ENCODE assay signal across 8 cellular contexts in genomic region chr2:193963472-193964119, GRCh38.
A peak's percentile ranks its signal among the peaks of the same experiment; 100 is the strongest.
DNase-seq lines count a peak whose midpoint lies in the region; TF ChIP-seq lines count a peak whose summit lies in the region.

No MANE protein-coding gene starts in this region.

- intact Hi-C loops in Calu3 (cut with micrococcal nuclease; ENCODE audit: unreplicated experiment), result loop anchor here (1.0 kb wide), 1 partner anchor 268 kb away; no protein-coding TSS in a partner anchor

- no peaks in the 10 kb centered on the region for H3K27me3 Mint-ChIP-seq in Calu3 (ENCODE audit: unreplicated experiment)

- H3K4me1 Mint-ChIP-seq in Calu3 (ENCODE audit: low read depth, unreplicated experiment), result peaks cover 22% of the 10 kb centered on the region

- in situ Hi-C loops in astrocyte of the spinal cord (cut with HindIII; ENCODE audit: low sequenced_read_pairs), result no loop called here

- H3K4me3 Mint-ChIP-seq in Calu3 (ENCODE audit: low read depth, unreplicated experiment), result no peak overlapping the region

- peak; percentile 62 for DNase-seq in Calu3
- peak; percentile 3 for DNase-seq in GM20000 (ENCODE audit: low spot score)
- DNase-seq in LHCN-M2 (ENCODE audit: low read depth), result peak; percentile 45
- peak; percentile 71 for DNase-seq in astrocyte of the spinal cord (ENCODE audit: low read depth, low spot score)
- peak; percentile 65 for DNase-seq in pons (ENCODE audit: low spot score)
- DNase-seq in activated effector memory CD4-positive, alpha-beta T cell treated with anti-CD3 and anti-CD28 coated beads, Interleukin-2, amount 50 U/mL, for 16 hours, result no peak
- DNase-seq in activated CD8-positive, alpha-beta memory T cell treated with anti-CD3 and anti-CD28 coated beads for 24 hours, result no peak
- DNase-seq in NCI-H1105 treated with DMSO at 0.1 percent for 48 hours (lab: John Stamatoyannopoulos, UW), result no peak

- BruUV-seq in Calu3 (replicated peaks; lab: Mats Ljungman, UMichigan), result no TSS peak

- TF ChIP-seq CTCF in Calu3 (IDR thresholded peaks at IDR 0.05; ENCODE audit: unreplicated experiment) (peak; percentile 61), GM20000 (IDR thresholded peaks at IDR 0.05; ENCODE audit: extremely low read depth, missing control alignments) (no peak), astrocyte of the spinal cord (IDR thresholded peaks at IDR 0.05; ENCODE audit: low read depth, low read length) (peak; percentile 68)

- H3K4me3 ChIP-seq in astrocyte of the spinal cord (ENCODE audit: low read depth, low read length), result no peak overlapping the region

- H3K9me3 Mint-ChIP-seq in Calu3 (ENCODE audit: low read depth, unreplicated experiment), result no peaks in the 10 kb centered on the region

- H3K36me3 Mint-ChIP-seq in Calu3 (ENCODE audit: insufficient read depth, unreplicated experiment), result no peaks in the 10 kb centered on the region

- CTCF ChIA-PET in Calu3 (lab: Charles Lee), result interaction anchor here (0.7 to 1.0 kb wide), 2 partner anchors 20 to 1693 kb away, joined by 3 read pairs; partner anchors contain the start of gene SLC39A10

- peak overlapping the region; percentile 39 for H3K27ac Mint-ChIP-seq in Calu3 (ENCODE audit: unreplicated experiment)

Comparison
In these comparisons a context has a peak if more than half of its experiments do, and no peak if none do; other contexts are left out.
1. DNase-seq: peak in Calu3 (single experiment), GM20000 (single experiment), LHCN-M2 (single experiment), astrocyte of the spinal cord (single experiment) and pons (single experiment); none in activated effector memory CD4-positive, alpha-beta T cell treated with anti-CD3 and anti-CD28 coated beads, Interleukin-2, amount 50 U/mL, for 16 hours (single experiment), activated CD8-positive, alpha-beta memory T cell treated with anti-CD3 and anti-CD28 coated beads for 24 hours (single experiment) and NCI-H1105 treated with DMSO at 0.1 percent for 48 hours (single experiment).